In genomic region chr1:13994386-13994785, GRCh38 we compare ENCODE assay signal across 20 cellular contexts.
"Had no signal": no experiment of that assay in that cellular context is flagged by ENCODE, and none has a peak within 500 bp of the region (broad histone marks: within the 10 kb centered on the region; RNA-seq: fewer than 3 reads in every experiment).

No MANE protein-coding gene starts in this region.

- DNase-seq: KBM-7, MV-4-11, NCI-H1048, NCI-H1105 treated with DMSO at 0.1 percent for 48 hours, NCI-H1417 treated with DMSO at 0.1 percent for 48 hours, NCI-H146, NCI-H1694 treated with DMSO at 0.1 percent for 48 hours, NCI-H1930, NCI-H2081, NCI-H2107, NCI-H2227 treated with DMSO at 0.1 percent for 48 hours, NCI-H524 treated with DMSO at 0.1 percent for 48 hours, NCI-H69, NCI-H774, Right ventricle myocardium superior, RPMI8226, SIG-M5, SK-N-SH, SW 1271 had no signal

- H3K4me3 ChIP-seq: SJSA1 had no signal

- H3K27me3 ChIP-seq: SJSA1 had no signal

- H3K9me3 ChIP-seq: SK-N-SH had no signal

- H3K4me1 ChIP-seq: SJSA1 had no signal

- H3K4me2 ChIP-seq: SK-N-SH had no signal

- H3K27ac ChIP-seq: SJSA1 had no signal

- H3K9ac ChIP-seq: SK-N-SH had no signal

- H3K36me3 ChIP-seq: SJSA1 had no signal
